Comparison of ENCODE assay signal across 17 cellular contexts in the genomic region with DNA sequence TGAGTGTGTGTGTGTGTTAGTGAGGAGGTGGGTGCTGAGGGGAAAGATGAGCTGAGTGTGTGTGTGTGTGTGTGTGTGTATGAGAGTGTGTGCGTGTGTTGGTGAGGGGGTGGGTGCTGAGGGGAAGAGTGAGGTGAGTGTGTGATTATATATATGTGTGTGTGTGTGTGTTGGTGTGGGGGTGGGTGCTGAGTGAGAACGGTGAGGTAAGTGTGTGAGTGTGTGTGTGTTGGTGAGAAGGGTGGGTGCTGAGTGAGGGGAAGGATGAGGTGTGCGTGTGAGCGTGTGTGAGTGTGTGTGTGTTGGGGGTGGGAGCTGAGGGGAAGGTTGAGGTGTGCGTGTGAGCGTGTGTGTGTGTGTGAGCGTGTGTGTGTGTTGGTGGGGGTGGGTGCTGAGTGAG.
"Had no signal": no experiment of that assay in that cellular context is flagged by ENCODE, and none has a peak within 500 bp of the region (broad histone marks: within the 10 kb centered on the region; RNA-seq: fewer than 3 reads in every experiment).

No MANE protein-coding gene starts in this region.

- H3K9me3 Mint-ChIP-seq: neural progenitor cell; T-helper 2 cell treated with Interferon-gamma antibody and Interleukin-4, amounts not matched to agents 5 μg/mL and 100 μg/mL, for 36 hours had no signal

- H3K27ac Mint-ChIP-seq: activated naive CD4-positive, alpha-beta T cell treated with anti-CD3 and anti-CD28 coated beads, Interleukin-2, amount 50 U/mL, for 72 hours; neural progenitor cell; stimulated activated naive B cell treated with anti-CD40 and anti-IgM and Interleukin-4, amounts not matched to agents 10 μg/mL and 1 μg/mL and 100 μg/mL, for 72 hours; T-helper 2 cell treated with Interferon-gamma antibody and Interleukin-4, amounts not matched to agents 5 μg/mL and 100 μg/mL, for 36 hours had no signal

- H3K4me3 Mint-ChIP-seq: neural progenitor cell; stimulated activated naive B cell treated with anti-CD40 and anti-IgM and Interleukin-4, amounts not matched to agents 10 μg/mL and 1 μg/mL and 100 μg/mL, for 72 hours; T-helper 2 cell treated with Interferon-gamma antibody and Interleukin-4, amounts not matched to agents 5 μg/mL and 100 μg/mL, for 36 hours had no signal

- H3K4me1 Mint-ChIP-seq: stimulated activated naive B cell treated with anti-CD40 and anti-IgM and Interleukin-4, amounts not matched to agents 10 μg/mL and 1 μg/mL and 100 μg/mL, for 72 hours had no signal

- H3K4me3 ChIP-seq: dorsolateral prefrontal cortex, left ventricle myocardium inferior, neural progenitor cell, right atrium auricular region, transverse colon had no signal

- H3K36me3 Mint-ChIP-seq: activated naive CD4-positive, alpha-beta T cell treated with anti-CD3 and anti-CD28 coated beads, Interleukin-2, amount 50 U/mL, for 72 hours; neural progenitor cell had no signal

- H3K4me1 ChIP-seq: neural progenitor cell, right atrium auricular region, transverse colon had no signal

- H3K4me2 ChIP-seq: neural progenitor cell had no signal

- H3K27ac ChIP-seq: dorsolateral prefrontal cortex, left ventricle myocardium inferior, neural progenitor cell, right atrium auricular region, transverse colon had no signal

- FAIRE-seq: endometrium had no signal

- H3K27me3 ChIP-seq: dorsolateral prefrontal cortex, neural progenitor cell, right atrium auricular region, transverse colon had no signal

- ATAC-seq: activated CD4-positive, CD25-positive, alpha-beta regulatory T cell treated with anti-CD3 and anti-CD28 coated beads, Interleukin-2, amount 50 U/mL, for 24 hours; activated naive CD4-positive, alpha-beta T cell treated with anti-CD3 and anti-CD28 coated beads, Interleukin-2, amount 50 U/mL, for 72 hours; esophagus mucosa; stimulated activated naive B cell treated with anti-CD40 and anti-IgM and Interleukin-4, amounts not matched to agents 10 μg/mL and 1 μg/mL and 100 μg/mL, for 72 hours had no signal

- DNase-seq: activated CD4-positive, alpha-beta T cell treated with anti-CD3 and anti-CD28 coated beads, Interleukin-2, amount 50 U/mL, for 4 hours; activated effector memory CD4-positive, alpha-beta T cell treated with anti-CD3 and anti-CD28 coated beads, Interleukin-2, amount 50 U/mL, for 16 hours; activated T-cell treated with anti-CD3 and anti-CD28 coated beads, Interleukin-2, amount 50 U/mL, for 1 hour; amygdala; dorsolateral prefrontal cortex; left ventricle myocardium inferior; stimulated activated CD4-positive, alpha-beta T cell treated with anti-CD3 and anti-CD28 coated beads, Interleukin-2, amount 100 ng/mL, for 24 hours; stimulated activated naive B cell treated with anti-CD40 and anti-IgM and Interleukin-4, amounts not matched to agents 10 μg/mL and 1 μg/mL and 100 μg/mL, for 72 hours; substantia nigra; transverse colon had no signal

- H3K9me3 ChIP-seq: left ventricle myocardium inferior, right atrium auricular region, transverse colon had no signal

- H3K36me3 ChIP-seq: left ventricle myocardium inferior, neural progenitor cell, right atrium auricular region, transverse colon had no signal

- H3K9ac ChIP-seq: neural progenitor cell had no signal
